In genomic region chr21:36730291-36731281, GRCh38 we compare ENCODE assay signal across 20 cellular contexts. TPM values are rescaled to one million over a fixed set of nuclear protein-coding genes. Genes with fewer than 3 reads are reported as not detected.
"Had no signal": no experiment of that assay in that cellular context is flagged by ENCODE, and none has a peak within 500 bp of the region (broad histone marks: within the 10 kb centered on the region; RNA-seq: fewer than 3 reads in every experiment).

No MANE protein-coding gene starts in this region.

- H3K4me3 ChIP-seq: gastrocnemius medialis, heart left ventricle, suprapubic skin had no signal

- H3K4me1 ChIP-seq: gastrocnemius medialis, heart left ventricle, suprapubic skin had no signal

- H3K36me3 ChIP-seq: gastrocnemius medialis, heart left ventricle, suprapubic skin had no signal

- ATAC-seq: activated CD8-positive, alpha-beta T cell treated with anti-CD3 and anti-CD28 coated beads for 36 hours; activated T-cell treated with anti-CD3 and anti-CD28 coated beads, Interleukin-2, amount 50 U/mL, for 72 hours; effector memory CD8-positive, alpha-beta T cell; gastrocnemius medialis; heart left ventricle; left cardiac atrium; right cardiac atrium; stimulated activated naive CD8-positive, alpha-beta T cell treated with anti-CD3 and anti-CD28 coated beads, Interleukin-15, Interleukin-2, amounts not matched to agents 100 U/mL and 50 U/mL, for 24 hours; T-cell had no signal

- H3K9me3 ChIP-seq: gastrocnemius medialis, heart left ventricle, suprapubic skin had no signal

- DNase-seq: activated CD4-positive, alpha-beta T cell treated with anti-CD3 and anti-CD28 coated beads for 1 hour; activated CD8-positive, alpha-beta T cell treated with anti-CD3 and anti-CD28 coated beads for 36 hours; activated naive CD8-positive, alpha-beta T cell treated with anti-CD3 and anti-CD28 coated beads, Interleukin-2, amount 10 ng/mL, durations not matched to agents 7 days and 5 days; activated T-cell treated with anti-CD3 and anti-CD28 coated beads, Interleukin-2, amount 50 U/mL, for 72 hours; cerebellar nuclear complex; dermis blood vessel endothelial cell; effector memory CD8-positive, alpha-beta T cell; gastrocnemius medialis; left cardiac atrium; naive B cell; nucleus accumbens; right cardiac atrium; small intestine; stimulated activated naive CD8-positive, alpha-beta T cell treated with anti-CD3 and anti-CD28 coated beads, Interleukin-15, Interleukin-2, amounts not matched to agents 100 U/mL and 50 U/mL, for 24 hours; T-cell; T-helper 9 cell had no signal

- H3K27ac ChIP-seq: gastrocnemius medialis, heart left ventricle, suprapubic skin had no signal

RNA-seq across cellular contexts. Expression of gene SIM2, which starts 31.7 kb away (rescaled TPM):
- total RNA-seq: activated CD8-positive, alpha-beta T cell treated with anti-CD3 and anti-CD28 coated beads for 36 hours; activated naive CD8-positive, alpha-beta T cell treated with anti-CD3 and anti-CD28 coated beads, Interleukin-2, amount 10 ng/mL, durations not matched to agents 7 days and 5 days; left cardiac atrium; lung microvascular endothelial cell; mononuclear cell; right cardiac atrium had no signal
- polyA plus RNA-seq: right cardiac atrium had no signal
